Comparison of ENCODE assay signal across 1 cellular context in the genomic region with DNA sequence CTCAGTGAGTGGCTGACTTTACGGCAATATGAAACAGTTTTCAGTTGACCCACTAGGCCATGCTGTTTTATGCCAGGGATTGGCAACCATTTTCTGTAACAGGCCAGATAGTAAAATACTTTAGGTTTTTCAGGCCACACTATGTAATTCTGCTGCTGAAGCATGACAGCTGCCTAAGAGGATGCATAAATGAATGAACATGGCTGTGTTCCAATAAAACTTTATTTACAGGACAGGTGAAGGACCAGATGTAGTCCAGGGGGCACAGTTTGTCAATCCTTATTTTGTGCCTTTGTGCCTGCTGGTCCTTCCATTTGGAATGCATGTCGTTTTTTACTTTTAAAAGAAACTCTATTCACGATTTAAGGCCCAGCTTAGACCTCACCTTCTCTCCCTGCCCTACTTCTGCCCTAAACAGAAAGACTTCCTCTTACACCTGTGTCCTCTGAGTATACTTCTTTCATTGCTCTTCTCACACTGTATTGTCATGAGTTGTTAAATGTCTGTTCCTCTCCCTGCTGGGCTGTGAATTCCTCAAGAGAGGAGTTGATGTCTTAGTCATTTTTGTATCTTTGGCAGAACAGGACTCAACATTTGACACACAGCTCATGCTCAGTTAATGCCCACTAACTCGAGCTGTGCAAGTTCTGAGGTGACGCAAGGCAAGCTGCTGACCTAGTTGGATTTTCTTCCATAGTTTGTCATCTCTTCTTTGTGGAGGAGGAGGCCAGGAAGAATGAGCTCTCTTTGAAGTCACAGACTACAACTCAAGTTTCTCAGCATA.
TF ChIP-seq lines count a peak whose summit lies in the region.

No MANE protein-coding gene starts in this region.

TF ChIP-seq in H1, 55 proteins besides CTCF, POLR2A, EP300 and RAD21:
- TF ChIP-seq TBP (IDR thresholded peaks at IDR 0.05; ENCODE audit: low read depth, low read length) = no peak
- TF ChIP-seq RXRA (IDR thresholded peaks at IDR 0.05; ENCODE audit: insufficient read depth, low read depth, low read length) = no peak
- TF ChIP-seq EZH2 (IDR thresholded peaks at IDR 0.05; ENCODE audit: low read depth, low read length, severe bottlenecking) = no peak
- TF ChIP-seq MAFK (IDR thresholded peaks at IDR 0.05; ENCODE audit: low read depth, low read length) = no peak
- TF ChIP-seq NANOG (IDR thresholded peaks at IDR 0.05; ENCODE audit: insufficient read depth, low read depth, low read length, poor library complexity, severe bottlenecking) = no peak
- no peak for TF ChIP-seq KDM5A (IDR thresholded peaks at IDR 0.05; ENCODE audit: low read length)
- no peak for TF ChIP-seq GTF2F1 (IDR thresholded peaks at IDR 0.05; ENCODE audit: borderline replicate concordance, low read depth, low read length)
- no peak for TF ChIP-seq TAF7 (optimal IDR thresholded peaks at IDR 0.05; ENCODE audit: borderline replicate concordance, low read depth, low read length)
- TF ChIP-seq SIN3A (conservative IDR thresholded peaks at IDR 0.05 in 1 of 2, IDR thresholded peaks at IDR 0.05 in 1 of 2; ENCODE audit: low read depth in 1 of 2, low read length in 2 of 2) = no peak
- TF ChIP-seq CTBP2 (IDR thresholded peaks at IDR 0.05; ENCODE audit: borderline replicate concordance, insufficient read depth, insufficient read length, low read length) = no peak
TF ChIP-seq in H1: peak in this region for 0.
